29 cellular contexts compared by ENCODE assay signal in the genomic region with DNA sequence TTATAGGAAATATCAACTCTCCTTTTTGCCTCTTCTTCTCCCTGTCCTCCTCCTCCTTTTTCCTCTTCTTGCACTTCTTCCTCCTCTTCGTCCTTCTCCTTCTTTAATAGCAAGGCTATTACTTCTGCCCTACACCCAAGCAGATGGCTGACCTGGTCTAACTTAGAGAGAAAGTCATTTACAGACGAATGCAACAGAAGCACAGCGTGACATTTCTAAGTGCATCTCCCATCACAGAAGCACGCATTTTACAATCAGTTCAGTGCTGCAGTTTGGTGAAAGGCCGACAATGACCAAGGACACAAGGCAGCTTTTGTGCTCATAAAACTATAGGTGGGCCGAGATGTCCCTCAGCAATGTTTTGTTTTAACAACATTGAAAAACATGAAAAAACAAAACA.
"Had no signal": no experiment of that assay in that cellular context is flagged by ENCODE, and none has a peak within 500 bp of the region (broad histone marks: within the 10 kb centered on the region; RNA-seq: fewer than 3 reads in every experiment).

No MANE protein-coding gene starts in this region.

- H3K27ac ChIP-seq: brain microvascular endothelial cell, colonic mucosa, epithelial cell of prostate, heart left ventricle, WERI-Rb-1 had no signal

- H3K36me3 Mint-ChIP-seq: activated naive CD8-positive, alpha-beta T cell had no signal

- DNase-seq: activated CD4-positive, alpha-beta T cell treated with anti-CD3 and anti-CD28 coated beads for 4 hours; activated CD4-positive, alpha-beta T cell treated with anti-CD3 and anti-CD28 coated beads, Interleukin-2, amount 50 U/mL, for 1 hour; activated CD4-positive, alpha-beta T cell treated with anti-CD3 and anti-CD28 coated beads, Interleukin-2, amount 50 U/mL, for 48 hours; activated CD4-positive, CD25-positive, alpha-beta regulatory T cell; activated CD4-positive, CD25-positive, alpha-beta regulatory T cell treated with anti-CD3 and anti-CD28 coated beads, Interleukin-2, amount 50 U/mL, for 72 hours; activated CD8-positive, alpha-beta memory T cell treated with anti-CD3 and anti-CD28 coated beads for 24 hours; activated CD8-positive, alpha-beta T cell treated with anti-CD3 and anti-CD28 coated beads for 36 hours; activated effector memory CD4-positive, alpha-beta T cell treated with Interleukin-2 at 50 U/mL for 16 hours; activated gamma-delta T cell treated with Interleukin-2 at 50 U/mL for 16 hours; activated naive CD4-positive, alpha-beta T cell treated with anti-CD3 and anti-CD28 coated beads, Interleukin-2, amount 50 U/mL, for 16 hours; activated naive CD4-positive, alpha-beta T cell treated with Interleukin-2 at 50 U/mL for 16 hours; activated T-cell treated with anti-CD3 and anti-CD28 coated beads, Interleukin-2, amount 50 U/mL, for 4 hours; amniotic stem cell; anterior cingulate cortex; brain microvascular endothelial cell; colonic mucosa; effector CD8-positive, alpha-beta T cell; foreskin fibroblast; heart left ventricle; T-helper 1 cell; T-helper 17 cell; T1000; WERI-Rb-1 had no signal

- H3K4me1 ChIP-seq: colonic mucosa, heart left ventricle had no signal

- H3K4me1 Mint-ChIP-seq: activated T-helper 17 cell treated with anti-CD3 and anti-CD28 coated beads, Interleukin-2, amount 50 U/mL, for 72 hours; central memory CD8-positive, alpha-beta T cell; T-helper 17 cell had no signal

- H3K27me3 ChIP-seq: brain microvascular endothelial cell, colonic mucosa, heart left ventricle had no signal

- H3K9me3 Mint-ChIP-seq: activated CD8-positive, alpha-beta T cell treated with anti-CD3 and anti-CD28 coated beads for 36 hours; activated T-cell treated with anti-CD3 and anti-CD28 coated beads, Interleukin-2, amount 50 U/mL, for 4 hours; activated T-helper 17 cell treated with anti-CD3 and anti-CD28 coated beads, Interleukin-2, amount 50 U/mL, for 72 hours; T-helper 2 cell treated with Interferon-gamma antibody and Interleukin-4, amounts not matched to agents 5 μg/mL and 100 μg/mL, for 36 hours had no signal

- ATAC-seq: activated CD8-positive, alpha-beta T cell treated with anti-CD3 and anti-CD28 coated beads for 36 hours; activated T-cell treated with anti-CD3 and anti-CD28 coated beads, Interleukin-2, amount 50 U/mL, for 4 hours; activated T-helper 17 cell treated with anti-CD3 and anti-CD28 coated beads, Interleukin-2, amount 50 U/mL, for 72 hours; esophagus mucosa; heart left ventricle; T-helper 17 cell had no signal

- H3K36me3 ChIP-seq: brain microvascular endothelial cell, colonic mucosa, heart left ventricle, WERI-Rb-1 had no signal

- H3K27me3 Mint-ChIP-seq: central memory CD8-positive, alpha-beta T cell had no signal

- H3K4me3 ChIP-seq: colonic mucosa, heart left ventricle had no signal

- H3K4me3 Mint-ChIP-seq: activated CD8-positive, alpha-beta T cell treated with anti-CD3 and anti-CD28 coated beads for 36 hours; activated naive CD8-positive, alpha-beta T cell; activated T-cell treated with anti-CD3 and anti-CD28 coated beads, Interleukin-2, amount 50 U/mL, for 4 hours; activated T-helper 17 cell treated with anti-CD3 and anti-CD28 coated beads, Interleukin-2, amount 50 U/mL, for 72 hours; central memory CD8-positive, alpha-beta T cell; T-helper 17 cell; T-helper 2 cell treated with Interferon-gamma antibody and Interleukin-4, amounts not matched to agents 5 μg/mL and 100 μg/mL, for 36 hours had no signal

- H3K9me3 ChIP-seq: colonic mucosa had no signal

- H3K27ac Mint-ChIP-seq: activated CD8-positive, alpha-beta T cell treated with anti-CD3 and anti-CD28 coated beads for 36 hours; activated naive CD8-positive, alpha-beta T cell; activated T-helper 17 cell treated with anti-CD3 and anti-CD28 coated beads, Interleukin-2, amount 50 U/mL, for 72 hours; T-helper 17 cell; T-helper 2 cell treated with Interferon-gamma antibody and Interleukin-4, amounts not matched to agents 5 μg/mL and 100 μg/mL, for 36 hours had no signal
